18 cellular contexts compared by ENCODE assay signal in genomic region chr2:9430316-9431293, GRCh38. TPM values are rescaled to one million over a fixed set of nuclear protein-coding genes. Genes with fewer than 3 reads are reported as not detected.
DNase-seq lines count a peak whose midpoint lies in the region; ATAC-seq and TF ChIP-seq lines count a peak whose summit lies in the region.
"Had no signal": no experiment of that assay in that cellular context is flagged by ENCODE, and none has a peak within 500 bp of the region (broad histone marks: within the 10 kb centered on the region; RNA-seq: fewer than 3 reads in every experiment).

No MANE protein-coding gene starts in this region.

- peaks cover 17% of the 10 kb centered on the region for H3K4me1 Mint-ChIP-seq in activated naive CD8-positive, alpha-beta T cell (ENCODE audit: low read depth)
- H3K4me1 Mint-ChIP-seq: neural progenitor cell had no signal

- TF ChIP-seq CTCF in HCT116 (IDR thresholded peaks at IDR 0.05 in 2 of 3, conservative IDR thresholded peaks at IDR 0.05 in 1 of 3; ENCODE audit: borderline replicate concordance in 1 of 3, insufficient read depth in 1 of 3, low read depth in 2 of 3, low read length in 2 of 3): no peak
- TF ChIP-seq CTCF in fibroblast of villous mesenchyme (IDR thresholded peaks at IDR 0.05; ENCODE audit: insufficient read depth, low read depth, low read length): no peak

- CTCF ChIA-PET in HCT116 (lab: Charles Lee): no interaction called here

- no peak overlapping the region for H3K9ac ChIP-seq in HCT116 (ENCODE audit: low read length)
- H3K9ac ChIP-seq: neural progenitor cell had no signal

- no peaks in the 10 kb centered on the region for H3K27me3 Mint-ChIP-seq in activated naive CD8-positive, alpha-beta T cell
- H3K27me3 Mint-ChIP-seq: activated naive CD8-positive, alpha-beta T cell treated with anti-CD3 and anti-CD28 coated beads, Interleukin-2, amount 10 ng/mL, durations not matched to agents 7 days and 5 days had no signal

- H3K4me3 Mint-ChIP-seq in activated naive CD8-positive, alpha-beta T cell: peak overlapping the region; percentile 0
- H3K4me3 Mint-ChIP-seq: activated naive CD8-positive, alpha-beta T cell treated with anti-CD3 and anti-CD28 coated beads, Interleukin-2, amount 10 ng/mL, durations not matched to agents 7 days and 5 days; neural progenitor cell had no signal

- no peak overlapping the region for H3K27ac ChIP-seq in HCT116 (ENCODE audit: low read depth, low read length)
- H3K27ac ChIP-seq: coronary artery, neural progenitor cell, vagina had no signal

- no peaks in the 10 kb centered on the region for H3K27me3 ChIP-seq in HCT116 (ENCODE audit: insufficient read depth, low read length)
- H3K27me3 ChIP-seq: neural progenitor cell, vagina had no signal

- H3K9me3 Mint-ChIP-seq in activated naive CD8-positive, alpha-beta T cell (ENCODE audit: low read depth): no peaks in the 10 kb centered on the region
- H3K9me3 Mint-ChIP-seq: activated naive CD8-positive, alpha-beta T cell treated with anti-CD3 and anti-CD28 coated beads, Interleukin-2, amount 10 ng/mL, durations not matched to agents 7 days and 5 days; neural progenitor cell had no signal

- peak overlapping the region; percentile 34; the same call in 1 of the 2 replicates for H3K4me2 ChIP-seq in HCT116 (ENCODE audit: low read length)
- H3K4me2 ChIP-seq: neural progenitor cell had no signal

- H3K36me3 Mint-ChIP-seq in activated naive CD8-positive, alpha-beta T cell: peaks cover 12% of the 10 kb centered on the region

- RAD21 ChIA-PET in HCT116 (lab: Charles Lee; ENCODE audit: low non-redundant PET in 1 of 2, low total read pairs in 2 of 2, uncharacterized antibody in 2 of 2, unreplicated experiment in 2 of 2): no interaction called here

- H3K4me3 ChIP-seq in HCT116 (replicated peaks in 1 of 2; ENCODE audit: low read depth in 1 of 2, low read length in 2 of 2) (no peak overlapping the region), fibroblast of villous mesenchyme (ENCODE audit: low read depth, low read length) (no peak overlapping the region)
- H3K4me3 ChIP-seq: coronary artery, neural progenitor cell, vagina had no signal

- H4K20me1 ChIP-seq in HCT116 (ENCODE audit: insufficient read depth): no peaks in the 10 kb centered on the region

- POLR2A ChIA-PET in HCT116 (lab: Charles Lee): interaction anchor here (0.7 kb wide), 1 partner anchor 44 kb away, joined by 3 read pairs; no protein-coding TSS in a partner anchor

- no TSS peak for BruUV-seq in HCT116 (replicated peaks; lab: Mats Ljungman, UMichigan)

- no peaks in the 10 kb centered on the region for H3K9me3 ChIP-seq in HCT116 (ENCODE audit: control insufficient read depth in 1 of 2, insufficient read depth in 1 of 2, low read depth in 1 of 2, low read length in 2 of 2)
- H3K9me3 ChIP-seq: vagina had no signal

- H2AFZ ChIP-seq in HCT116 (ENCODE audit: low read depth, low read length, poor library complexity, severe bottlenecking): no peak overlapping the region
- H2AFZ ChIP-seq: neural progenitor cell had no signal

- H3K79me2 ChIP-seq in HCT116 (ENCODE audit: insufficient read depth, low read length): 0 out of 2 replicates have a peak, but pooled peaks cover 2% of the 10 kb centered on the region

- peaks cover 3 to 25% of the 10 kb centered on the region in 2 experiments; a peak in 3 of 4 replicates for H3K4me1 ChIP-seq in HCT116 (ENCODE audit: control insufficient read depth in 1 of 2, insufficient read depth in 2 of 2, low read length in 2 of 2)
- H3K4me1 ChIP-seq: neural progenitor cell, vagina had no signal

- H3K9me2 ChIP-seq in HCT116 (ENCODE audit: insufficient read depth): no peaks in the 10 kb centered on the region

- intact Hi-C loops in HCT116 (cut with micrococcal nuclease): no loop called here
- intact Hi-C loops in head of caudate nucleus (cut with DNase I): no loop called here

- H3K36me3 ChIP-seq in HCT116 (ENCODE audit: control insufficient read depth in 1 of 2, insufficient read depth in 2 of 2, low read length in 2 of 2): peaks cover 22% of the 10 kb centered on the region in 2 experiments; a peak in 3 of 4 replicates

- DNase-seq in EH (ENCODE audit: low read depth) (peak; percentile 65), HCT116 (ENCODE audit: low read depth, low spot score) (no peak), fibroblast of villous mesenchyme (ENCODE audit: low read depth) (peak; percentile 37), COLO829 (ENCODE audit: low spot score) (no peak), DMS53 treated with DMSO at 0.1 percent for 48 hours (lab: John Stamatoyannopoulos, UW; ENCODE audit: unreplicated experiment) (no peak), head of caudate nucleus (no peak)
- DNase-seq: activated CD4-positive, alpha-beta T cell treated with anti-CD3 and anti-CD28 coated beads for 48 hours; activated naive CD8-positive, alpha-beta T cell treated with anti-CD3 and anti-CD28 coated beads, Interleukin-2, amount 10 ng/mL, durations not matched to agents 7 days and 5 days; GDM1; NCI-H1694 treated with DMSO at 0.1 percent for 48 hours; NCI-H510A; OCI-M1; stimulated activated naive CD4-positive, alpha-beta T cell had no signal

- TF ChIP-seq POLR2A in HCT116 (IDR thresholded peaks at IDR 0.05; ENCODE audit: borderline replicate concordance, extremely low read depth, insufficient read depth, insufficient read length): no peak

- 0 out of 2 replicates have a peak, but pooled peaks have one; percentile 40 for ATAC-seq in HCT116
- ATAC-seq: sciatic nerve had no signal

- H3K27ac Mint-ChIP-seq in activated naive CD8-positive, alpha-beta T cell: peak overlapping the region; percentile 80
- H3K27ac Mint-ChIP-seq: activated naive CD8-positive, alpha-beta T cell treated with anti-CD3 and anti-CD28 coated beads, Interleukin-2, amount 10 ng/mL, durations not matched to agents 7 days and 5 days; neural progenitor cell had no signal

- TF ChIP-seq RAD21 in HCT116 (IDR thresholded peaks at IDR 0.05; ENCODE audit: low read depth): no peak

TF ChIP-seq in HCT116, 20 proteins besides CTCF, POLR2A, EP300 and RAD21 (continues in another document):
- no peak for TF ChIP-seq CBX3 (IDR thresholded peaks at IDR 0.05; ENCODE audit: low read depth)
- no peak for TF ChIP-seq ZBTB33 (IDR thresholded peaks at IDR 0.05; ENCODE audit: extremely low read depth, insufficient replicate concordance, low read length)
- no peak for TF ChIP-seq JUND (IDR thresholded peaks at IDR 0.05)
- no peak for TF ChIP-seq ZNF274 (IDR thresholded peaks at IDR 0.05; ENCODE audit: low read depth, low read length)
- TF ChIP-seq FOSL1 (IDR thresholded peaks at IDR 0.05; ENCODE audit: low read depth): no peak
- no peak for TF ChIP-seq YY1 (IDR thresholded peaks at IDR 0.05; ENCODE audit: extremely low read depth, insufficient replicate concordance, low read depth, low read length)
- TF ChIP-seq ATF3 (IDR thresholded peaks at IDR 0.05): no peak
- TF ChIP-seq MAX (IDR thresholded peaks at IDR 0.05): no peak
- TF ChIP-seq EZH2phosphoT487 (IDR thresholded peaks at IDR 0.05; ENCODE audit: borderline replicate concordance): no peak
- no peak for TF ChIP-seq SP1 (IDR thresholded peaks at IDR 0.05; ENCODE audit: low read depth)
- TF ChIP-seq ZFX (IDR thresholded peaks at IDR 0.05): no peak
- no peak for TF ChIP-seq SRF (IDR thresholded peaks at IDR 0.05; ENCODE audit: low read depth)
- no peak for TF ChIP-seq ELF1 (IDR thresholded peaks at IDR 0.05; ENCODE audit: borderline replicate concordance, low read depth)
- no peak for TF ChIP-seq EGR1 (IDR thresholded peaks at IDR 0.05; ENCODE audit: low read depth)
- TF ChIP-seq EZH2 (IDR thresholded peaks at IDR 0.05): no peak
- no peak for TF ChIP-seq CEBPB (IDR thresholded peaks at IDR 0.05; ENCODE audit: low read depth)

RNA-seq across cellular contexts. Expression of gene CPSF3, which starts 7.2 kb away (rescaled TPM):
- total RNA-seq in HCT116 (2021; ENCODE audit: unreplicated experiment): 68.5 TPM
- 43.9 and 55.0 TPM in 2 replicates for polyA plus RNA-seq in HCT116 (2012)
- 41.9 and 68.2 TPM in 2 replicates for total RNA-seq in fibroblast of villous mesenchyme

RNA-seq across cellular contexts. Expression of gene ITGB1BP1, which starts 7.3 kb away (rescaled TPM):
- total RNA-seq in HCT116 (2021; ENCODE audit: unreplicated experiment) (86.9 TPM), fibroblast of villous mesenchyme (25.8 and 33.2 TPM in 2 replicates)
- 31.8 and 49.5 TPM in 2 replicates for polyA plus RNA-seq in HCT116 (2012)

RNA-seq across cellular contexts. Expression of gene IAH1, which starts 43.7 kb away (rescaled TPM):
- 35.1 TPM for total RNA-seq in HCT116 (2021; ENCODE audit: unreplicated experiment)
- polyA plus RNA-seq in HCT116 (2012): 32.1 and 38.1 TPM in 2 replicates
- total RNA-seq in fibroblast of villous mesenchyme: 66.9 and 70.9 TPM in 2 replicates

Comparison
In these comparisons a context has a peak if more than half of its experiments do, and no peak if none do; other contexts are left out.
1. DNase-seq: peak in EH (single experiment) and fibroblast of villous mesenchyme (single experiment); none in HCT116 (single experiment), COLO829 (single experiment), DMS53 treated with DMSO at 0.1 percent for 48 hours (single experiment) and head of caudate nucleus (0 of 42).